ENCODE assay signal across 3 cellular contexts in genomic region chr18:60996822-60997221, GRCh38.
"Had no signal": no experiment of that assay in that cellular context is flagged by ENCODE, and none has a peak within 500 bp of the region (broad histone marks: within the 10 kb centered on the region; RNA-seq: fewer than 3 reads in every experiment).

No MANE protein-coding gene starts in this region.

- ATAC-seq: GM12878 had no signal

- H3K4me3 ChIP-seq: GM12878 had no signal

- DNase-seq: GDM1, GF-D8 had no signal
